ENCODE assay signal across 18 cellular contexts in the genomic region with DNA sequence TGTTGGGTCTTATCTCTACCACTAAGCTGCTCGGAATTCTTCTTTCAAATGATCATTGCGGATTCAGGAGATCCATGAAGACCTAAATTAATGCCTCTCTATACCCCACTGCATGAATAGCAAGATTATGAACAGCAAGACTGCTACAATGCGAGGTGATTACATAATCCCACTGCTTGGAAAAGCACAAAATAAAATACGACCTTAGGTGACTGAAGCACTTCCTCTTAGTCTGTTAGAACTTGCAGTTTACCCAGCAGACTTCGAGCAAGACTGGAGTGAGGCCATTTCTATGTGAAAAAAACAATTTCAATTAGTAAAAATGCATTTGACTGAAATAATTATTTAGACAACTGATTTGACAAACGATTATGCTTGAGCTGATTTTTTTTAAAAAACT. TPM values are rescaled to one million over a fixed set of nuclear protein-coding genes. Genes with fewer than 3 reads are reported as not detected.
"Had no signal": no experiment of that assay in that cellular context is flagged by ENCODE, and none has a peak within 500 bp of the region (broad histone marks: within the 10 kb centered on the region; RNA-seq: fewer than 3 reads in every experiment).

No MANE protein-coding gene starts in this region.

- H3K27me3 Mint-ChIP-seq: activated B cell treated with CpG ODN at 0.5 μM for 24 hours had no signal

- DNase-seq: activated B cell treated with CpG ODN at 0.5 μM for 24 hours; activated CD4-positive, alpha-beta T cell treated with anti-CD3 and anti-CD28 coated beads for 48 hours; activated CD8-positive, alpha-beta memory T cell treated with anti-CD3 and anti-CD28 coated beads, Interleukin-2, amount 50 U/mL, for 4 hours; activated CD8-positive, alpha-beta T cell treated with anti-CD3 and anti-CD28 coated beads, Interleukin-2, amount 10 ng/mL, durations not matched to agents 7 days and 5 days; activated gamma-delta T cell; activated T-cell treated with anti-CD3 and anti-CD28 coated beads, Interleukin-2, amount 50 U/mL, for 48 hours; amniotic stem cell; colonic mucosa; foreskin keratinocyte; midbrain; T-helper 17 cell; trophoblast cell had no signal

- H3K27ac Mint-ChIP-seq: activated B cell treated with CpG ODN at 0.5 μM for 24 hours; activated CD8-positive, alpha-beta T cell treated with anti-CD3 and anti-CD28 coated beads, Interleukin-2, amount 10 ng/mL, durations not matched to agents 7 days and 5 days; activated naive CD4-positive, alpha-beta T cell treated with anti-CD3 and anti-CD28 coated beads, Interleukin-2, amount 50 U/mL, for 72 hours; stimulated activated naive CD8-positive, alpha-beta T cell treated with anti-CD3 and anti-CD28 coated beads, Interleukin-15, Interleukin-2, amounts not matched to agents 100 ng/mL and 50 ng/mL, for 24 hours; T-helper 17 cell had no signal

- H3K4me3 ChIP-seq: colonic mucosa, lung, suprapubic skin had no signal

- H3K27me3 ChIP-seq: colonic mucosa, foreskin keratinocyte, suprapubic skin had no signal

- ATAC-seq: activated CD8-positive, alpha-beta T cell treated with anti-CD3 and anti-CD28 coated beads, Interleukin-2, amount 10 ng/mL, durations not matched to agents 7 days and 5 days; activated naive CD4-positive, alpha-beta T cell treated with anti-CD3 and anti-CD28 coated beads, Interleukin-2, amount 50 U/mL, for 72 hours; foreskin keratinocyte; sciatic nerve; T-helper 17 cell had no signal

- H3K4me1 Mint-ChIP-seq: activated B cell treated with CpG ODN at 0.5 μM for 24 hours, neural crest cell, T-helper 17 cell had no signal

- H3K4me1 ChIP-seq: colonic mucosa, suprapubic skin had no signal

- H3K9me3 ChIP-seq: colonic mucosa, suprapubic skin had no signal

- H3K4me3 Mint-ChIP-seq: activated B cell treated with CpG ODN at 0.5 μM for 24 hours; activated CD8-positive, alpha-beta T cell treated with anti-CD3 and anti-CD28 coated beads, Interleukin-2, amount 10 ng/mL, durations not matched to agents 7 days and 5 days; neural crest cell; stimulated activated naive CD8-positive, alpha-beta T cell treated with anti-CD3 and anti-CD28 coated beads, Interleukin-15, Interleukin-2, amounts not matched to agents 100 ng/mL and 50 ng/mL, for 24 hours; T-helper 17 cell had no signal

- H3K36me3 ChIP-seq: colonic mucosa, suprapubic skin had no signal

- H3K27ac ChIP-seq: colonic mucosa, foreskin keratinocyte, suprapubic skin had no signal

RNA-seq across cellular contexts. Expression of a gene that starts 59.8 kb away (rescaled TPM):
- total RNA-seq: activated B cell treated with CpG ODN at 0.5 μM for 24 hours; activated CD8-positive, alpha-beta T cell treated with anti-CD3 and anti-CD28 coated beads, Interleukin-2, amount 10 ng/mL, durations not matched to agents 7 days and 5 days; activated naive CD4-positive, alpha-beta T cell treated with anti-CD3 and anti-CD28 coated beads, Interleukin-2, amount 50 U/mL, for 72 hours had no signal
